Comparison of ENCODE assay signal across 1 cellular context in the genomic region with DNA sequence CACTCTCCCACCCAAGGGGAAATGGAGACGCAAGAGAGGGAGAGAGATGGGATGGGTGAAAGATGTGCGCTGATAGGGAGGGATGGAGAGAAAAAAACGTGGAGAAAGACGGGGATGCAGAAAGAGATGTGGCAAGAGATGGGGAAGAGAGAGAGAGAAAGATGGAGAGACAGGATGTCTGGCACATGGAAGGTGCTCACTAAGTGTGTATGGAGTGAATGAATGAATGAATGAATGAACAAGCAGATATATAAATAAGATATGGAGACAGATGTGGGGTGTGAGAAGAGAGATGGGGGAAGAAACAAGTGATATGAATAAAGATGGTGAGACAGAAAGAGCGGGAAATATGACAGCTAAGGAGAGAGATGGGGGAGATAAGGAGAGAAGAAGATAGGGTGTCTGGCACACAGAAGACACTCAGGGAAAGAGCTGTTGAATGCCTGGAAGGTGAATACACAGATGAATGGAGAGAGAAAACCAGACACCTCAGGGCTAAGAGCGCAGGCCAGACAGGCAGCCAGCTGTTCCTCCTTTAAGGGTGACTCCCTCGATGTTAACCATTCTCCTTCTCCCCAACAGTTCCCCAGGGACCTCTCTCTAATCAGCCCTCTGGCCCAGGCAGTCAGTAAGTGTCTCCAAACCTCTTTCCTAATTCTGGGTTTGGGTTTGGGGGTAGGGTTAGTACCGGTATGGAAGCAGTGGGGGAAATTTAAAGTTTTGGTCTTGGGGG.
TF ChIP-seq lines count a peak whose summit lies in the region.

No MANE protein-coding gene starts in this region.

TF ChIP-seq in GM12878, 131 proteins besides CTCF, POLR2A, EP300 and RAD21:
- no peak for TF ChIP-seq MYB (IDR thresholded peaks at IDR 0.05; ENCODE audit: borderline replicate concordance, low read depth, low read length)
- TF ChIP-seq YBX1 (IDR thresholded peaks at IDR 0.05), result 0 out of 2 replicates have a peak, but pooled peaks have one; percentile 6
- TF ChIP-seq SPI1 (IDR thresholded peaks at IDR 0.05; ENCODE audit: borderline replicate concordance, insufficient read depth, low read depth, low read length), result 0 out of 2 replicates have a peak, but pooled peaks have one; percentile 3
- peak; percentile 49; the same call in 1 of the 2 replicates for TF ChIP-seq RB1 (IDR thresholded peaks at IDR 0.05; ENCODE audit: borderline replicate concordance)
- no peak for TF ChIP-seq GABPA (IDR thresholded peaks at IDR 0.05; ENCODE audit: low read depth)
- TF ChIP-seq CHD4 (IDR thresholded peaks at IDR 0.05), result no peak
- 0 out of 2 replicates have a peak, but pooled peaks have one; percentile 18 for TF ChIP-seq TCF12 (IDR thresholded peaks at IDR 0.05; ENCODE audit: low read depth, low read length)
- TF ChIP-seq MEF2B (IDR thresholded peaks at IDR 0.05; ENCODE audit: partially characterized antibody, poor library complexity, severe bottlenecking), result peak; percentile 69
- 0 out of 2 replicates have a peak, but pooled peaks have one; percentile 29 for TF ChIP-seq POLR2AphosphoS2 (IDR thresholded peaks at IDR 0.05; ENCODE audit: low read depth, low read length)
- TF ChIP-seq, protein P1, sequence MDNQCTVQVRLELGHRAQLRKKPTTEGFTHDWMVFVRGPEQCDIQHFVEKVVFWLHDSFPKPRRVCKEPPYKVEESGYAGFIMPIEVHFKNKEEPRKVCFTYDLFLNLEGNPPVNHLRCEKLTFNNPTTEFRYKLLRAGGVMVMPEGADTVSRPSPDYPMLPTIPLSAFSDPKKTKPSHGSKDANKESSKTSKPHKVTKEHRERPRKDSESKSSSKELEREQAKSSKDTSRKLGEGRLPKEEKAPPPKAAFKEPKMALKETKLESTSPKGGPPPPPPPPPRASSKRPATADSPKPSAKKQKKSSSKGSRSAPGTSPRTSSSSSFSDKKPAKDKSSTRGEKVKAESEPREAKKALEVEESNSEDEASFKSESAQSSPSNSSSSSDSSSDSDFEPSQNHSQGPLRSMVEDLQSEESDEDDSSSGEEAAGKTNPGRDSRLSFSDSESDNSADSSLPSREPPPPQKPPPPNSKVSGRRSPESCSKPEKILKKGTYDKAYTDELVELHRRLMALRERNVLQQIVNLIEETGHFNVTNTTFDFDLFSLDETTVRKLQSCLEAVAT (IDR thresholded peaks at IDR 0.05), result 0 out of 2 replicates have a peak, but pooled peaks have one; percentile 79
- peak; percentile 20; the same call in 1 of the 2 replicates for TF ChIP-seq ZBED1 (IDR thresholded peaks at IDR 0.05; ENCODE audit: borderline replicate concordance)
- TF ChIP-seq YY1 (IDR thresholded peaks at IDR 0.05; ENCODE audit: low read depth, low read length), result peak; percentile 8; the same call in 1 of the 2 replicates
- no peak for TF ChIP-seq SRF (IDR thresholded peaks at IDR 0.05; ENCODE audit: low read depth in 2 of 2, low read length in 2 of 2)
- peak; percentile 91 for TF ChIP-seq ZNF24 (IDR thresholded peaks at IDR 0.05)
- TF ChIP-seq ZNF384 (IDR thresholded peaks at IDR 0.05; ENCODE audit: borderline replicate concordance, low read depth, low read length), result no peak
